16 cellular contexts compared by ENCODE assay signal in the genomic region with DNA sequence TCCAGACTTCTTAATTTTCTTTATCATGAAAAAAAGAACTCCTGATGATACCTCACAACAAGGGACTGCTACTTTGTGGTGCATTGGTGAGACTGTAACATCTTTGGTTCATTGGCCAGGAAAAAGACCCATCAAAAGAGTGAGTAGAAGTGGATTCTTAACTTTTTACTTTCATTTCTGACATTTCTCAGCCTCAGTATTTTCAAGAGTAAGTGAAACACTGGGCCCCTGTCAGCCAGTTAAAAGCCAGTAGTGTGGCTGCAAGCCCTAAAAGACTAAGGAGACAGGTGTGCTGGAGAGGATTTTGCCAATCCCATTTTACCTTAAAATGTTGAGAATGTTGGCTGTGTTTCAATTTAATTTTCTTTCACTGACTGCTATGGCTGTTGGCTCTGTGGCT.
DNase-seq lines count a peak whose midpoint lies in the region; ATAC-seq and TF ChIP-seq lines count a peak whose summit lies in the region.
"Had no signal": no experiment of that assay in that cellular context is flagged by ENCODE, and none has a peak within 500 bp of the region (broad histone marks: within the 10 kb centered on the region; RNA-seq: fewer than 3 reads in every experiment).

No MANE protein-coding gene starts in this region.

- no peaks in the 10 kb centered on the region for H3K36me3 Mint-ChIP-seq in activated naive CD8-positive, alpha-beta T cell
- H3K36me3 Mint-ChIP-seq in activated naive CD8-positive, alpha-beta T cell treated with anti-CD3 and anti-CD28 coated beads, Interleukin-2, amount 50 U/mL, for 24 hours (ENCODE audit: low read depth): no peaks in the 10 kb centered on the region
- H3K36me3 Mint-ChIP-seq in T-helper 2 cell treated with Interferon-gamma antibody and Interleukin-4, amounts not matched to agents 5 μg/mL and 100 μg/mL, for 36 hours (ENCODE audit: low read depth): peaks cover 3% of the 10 kb centered on the region
- no peaks in the 10 kb centered on the region for H3K36me3 Mint-ChIP-seq in activated T-cell treated with anti-CD3 and anti-CD28 coated beads, Interleukin-2, amount 50 U/mL, for 24 hours (ENCODE audit: low read depth)
- H3K36me3 Mint-ChIP-seq: CD4-positive, CD25-positive, alpha-beta regulatory T cell; IgD-negative memory B cell had no signal

- TF ChIP-seq CTCF in GM20000 (IDR thresholded peaks at IDR 0.05; ENCODE audit: extremely low read depth, missing control alignments): no peak

- no peak for ATAC-seq in activated naive CD8-positive, alpha-beta T cell treated with anti-CD3 and anti-CD28 coated beads, Interleukin-2, amount 50 U/mL, for 24 hours
- ATAC-seq in HG02798 (IDR thresholded peaks at IDR 0.05; ENCODE audit: poor library complexity, unreplicated experiment): peak; percentile 55
- ATAC-seq: SK-N-SH treated with all-trans-retinoic acid at 6 μM for 48 hours had no signal

- H3K27ac Mint-ChIP-seq in activated naive CD8-positive, alpha-beta T cell: peak overlapping the region; percentile 16
- no peak overlapping the region for H3K27ac Mint-ChIP-seq in activated naive CD8-positive, alpha-beta T cell treated with anti-CD3 and anti-CD28 coated beads, Interleukin-2, amount 50 U/mL, for 24 hours
- H3K27ac Mint-ChIP-seq in T-helper 2 cell treated with Interferon-gamma antibody and Interleukin-4, amounts not matched to agents 5 μg/mL and 100 μg/mL, for 36 hours: no peak overlapping the region
- no peak overlapping the region for H3K27ac Mint-ChIP-seq in activated T-cell treated with anti-CD3 and anti-CD28 coated beads, Interleukin-2, amount 50 U/mL, for 24 hours
- H3K27ac Mint-ChIP-seq: IgD-negative memory B cell had no signal

- no peaks in the 10 kb centered on the region for H3K27me3 Mint-ChIP-seq in activated naive CD8-positive, alpha-beta T cell
- H3K27me3 Mint-ChIP-seq in activated naive CD8-positive, alpha-beta T cell treated with anti-CD3 and anti-CD28 coated beads, Interleukin-2, amount 50 U/mL, for 24 hours: no peaks in the 10 kb centered on the region
- no peaks in the 10 kb centered on the region for H3K27me3 Mint-ChIP-seq in T-helper 2 cell treated with Interferon-gamma antibody and Interleukin-4, amounts not matched to agents 5 μg/mL and 100 μg/mL, for 36 hours (ENCODE audit: low read depth)
- H3K27me3 Mint-ChIP-seq in activated T-cell treated with anti-CD3 and anti-CD28 coated beads, Interleukin-2, amount 50 U/mL, for 24 hours: no peaks in the 10 kb centered on the region
- H3K27me3 Mint-ChIP-seq: CD4-positive, CD25-positive, alpha-beta regulatory T cell; IgD-negative memory B cell had no signal

- no peaks in the 10 kb centered on the region for H3K9me3 Mint-ChIP-seq in activated naive CD8-positive, alpha-beta T cell (ENCODE audit: low read depth)
- H3K9me3 Mint-ChIP-seq in activated naive CD8-positive, alpha-beta T cell treated with anti-CD3 and anti-CD28 coated beads, Interleukin-2, amount 50 U/mL, for 24 hours: no peaks in the 10 kb centered on the region
- no peaks in the 10 kb centered on the region for H3K9me3 Mint-ChIP-seq in T-helper 2 cell treated with Interferon-gamma antibody and Interleukin-4, amounts not matched to agents 5 μg/mL and 100 μg/mL, for 36 hours
- H3K9me3 Mint-ChIP-seq in activated T-cell treated with anti-CD3 and anti-CD28 coated beads, Interleukin-2, amount 50 U/mL, for 24 hours: no peaks in the 10 kb centered on the region
- H3K9me3 Mint-ChIP-seq: CD4-positive, CD25-positive, alpha-beta regulatory T cell; IgD-negative memory B cell had no signal

- peak overlapping the region; percentile 4 for H3K4me3 Mint-ChIP-seq in activated naive CD8-positive, alpha-beta T cell
- H3K4me3 Mint-ChIP-seq in activated naive CD8-positive, alpha-beta T cell treated with anti-CD3 and anti-CD28 coated beads, Interleukin-2, amount 50 U/mL, for 24 hours: no peak overlapping the region
- H3K4me3 Mint-ChIP-seq in T-helper 2 cell treated with Interferon-gamma antibody and Interleukin-4, amounts not matched to agents 5 μg/mL and 100 μg/mL, for 36 hours: peak overlapping the region; percentile 6
- H3K4me3 Mint-ChIP-seq in activated T-cell treated with anti-CD3 and anti-CD28 coated beads, Interleukin-2, amount 50 U/mL, for 24 hours: no peak overlapping the region
- H3K4me3 Mint-ChIP-seq: CD4-positive, CD25-positive, alpha-beta regulatory T cell; IgD-negative memory B cell had no signal

- DNase-seq in activated naive CD8-positive, alpha-beta T cell treated with anti-CD3 and anti-CD28 coated beads, Interleukin-2, amount 50 U/mL, for 24 hours: no peak
- DNase-seq in GM20000 (ENCODE audit: low spot score): peak; percentile 7
- DNase-seq in T-helper 2 cell treated with Interferon-gamma antibody and Interleukin-4, amounts not matched to agents 5 μg/mL and 100 μg/mL, for 36 hours (ENCODE audit: low spot score): no peak
- DNase-seq in foreskin melanocyte: no peak
- DNase-seq in T-helper 1 cell: no peak
- DNase-seq in activated T-cell treated with anti-CD3 and anti-CD28 coated beads, Interleukin-2, amount 50 U/mL, for 24 hours: no peak
- DNase-seq: AML-193; Calu3; CD4-positive, CD25-positive, alpha-beta regulatory T cell; NCI-H187; NCI-H526 treated with DMSO at 0.1 percent for 48 hours; SHP77 treated with DMSO at 0.1 percent for 48 hours had no signal

- peaks cover 25% of the 10 kb centered on the region for H3K4me1 Mint-ChIP-seq in activated naive CD8-positive, alpha-beta T cell (ENCODE audit: low read depth)
- H3K4me1 Mint-ChIP-seq in activated naive CD8-positive, alpha-beta T cell treated with anti-CD3 and anti-CD28 coated beads, Interleukin-2, amount 50 U/mL, for 24 hours: peaks cover 22% of the 10 kb centered on the region
- peaks cover 21% of the 10 kb centered on the region for H3K4me1 Mint-ChIP-seq in T-helper 2 cell treated with Interferon-gamma antibody and Interleukin-4, amounts not matched to agents 5 μg/mL and 100 μg/mL, for 36 hours (ENCODE audit: low read depth)
- no peaks in the 10 kb centered on the region for H3K4me1 Mint-ChIP-seq in activated T-cell treated with anti-CD3 and anti-CD28 coated beads, Interleukin-2, amount 50 U/mL, for 24 hours (ENCODE audit: low read depth)
- H3K4me1 Mint-ChIP-seq: IgD-negative memory B cell had no signal

Comparison
In these comparisons a context has a peak if more than half of its experiments do, and no peak if none do; other contexts are left out.
1. H3K4me3 Mint-ChIP-seq: peak in activated naive CD8-positive, alpha-beta T cell (single experiment) and T-helper 2 cell treated with Interferon-gamma antibody and Interleukin-4, amounts not matched to agents 5 μg/mL and 100 μg/mL, for 36 hours (single experiment); none in activated naive CD8-positive, alpha-beta T cell treated with anti-CD3 and anti-CD28 coated beads, Interleukin-2, amount 50 U/mL, for 24 hours (single experiment) and activated T-cell treated with anti-CD3 and anti-CD28 coated beads, Interleukin-2, amount 50 U/mL, for 24 hours (single experiment).